In genomic region chr12:2561367-2561766, GRCh38 we compare ENCODE assay signal across 19 cellular contexts.
DNase-seq lines count a peak whose midpoint lies in the region; ATAC-seq and TF ChIP-seq lines count a peak whose summit lies in the region.
"Had no signal": no experiment of that assay in that cellular context is flagged by ENCODE, and none has a peak within 500 bp of the region (broad histone marks: within the 10 kb centered on the region; RNA-seq: fewer than 3 reads in every experiment).

No MANE protein-coding gene starts in this region.

- no peak overlapping the region for H3K4me3 ChIP-seq in heart right ventricle
- no peak overlapping the region for H3K4me3 ChIP-seq in PC-9
- H3K4me3 ChIP-seq: SK-N-MC had no signal

- H3F3A ChIP-seq in PC-9 (ENCODE audit: insufficient read depth, low read depth) = no peaks in the 10 kb centered on the region

- H3K36me3 ChIP-seq in heart right ventricle (peaks cover 0 to 47% (median 2%) of the 10 kb centered on the region in 9 donors), PC-9 (ENCODE audit: low read depth) (no peaks in the 10 kb centered on the region)

- H4K20me1 ChIP-seq in PC-9 (ENCODE audit: insufficient read depth) = peaks cover 6% of the 10 kb centered on the region; the same call in 1 of the 2 replicates

- H3K27me3 ChIP-seq in heart right ventricle = no peaks in the 10 kb centered on the region
- H3K27me3 ChIP-seq in PC-9 (ENCODE audit: insufficient read depth, low read depth) = peaks cover 98% of the 10 kb centered on the region

- no peak overlapping the region for H2AFZ ChIP-seq in PC-9

- intact Hi-C loops in heart right ventricle (cut with DNase I) (loop anchor here in 1 of 10 donors (5.0 kb wide), 2 partner anchors 69 to 104 kb away; no protein-coding TSS in a partner anchor), cardiac septum (cut with DNase I) (no loop called here), PC-9 (cut with micrococcal nuclease; ENCODE audit: unreplicated experiment) (no loop called here)

- CTCF ChIA-PET in PC-9 (lab: Charles Lee) = no interaction called here

- TF ChIP-seq CTCF in heart right ventricle (IDR thresholded peaks at IDR 0.05) (no peak), PC-9 (conservative IDR thresholded peaks at IDR 0.05) (no peak)

- no peaks in the 10 kb centered on the region for H3K9me2 ChIP-seq in PC-9 (ENCODE audit: insufficient read depth)

- peak overlapping the region in 6 of 10 donors; percentile 2 to 64 (median 40) for H3K27ac ChIP-seq in heart right ventricle
- H3K27ac ChIP-seq in PC-9 = no peak overlapping the region
- H3K27ac ChIP-seq: SK-N-MC had no signal

- peaks cover 2 to 36% (median 24%) of the 10 kb centered on the region in 9 donors for H3K4me1 ChIP-seq in heart right ventricle
- no peaks in the 10 kb centered on the region for H3K4me1 ChIP-seq in PC-9 (replicated peaks; ENCODE audit: insufficient read depth)
- H3K4me1 ChIP-seq: Caco-2 had no signal

- BruUV-seq in PC-9 (replicated peaks; lab: Mats Ljungman, UMichigan) = no TSS peak

- H3K9me3 ChIP-seq in heart right ventricle (no peaks in the 10 kb centered on the region), PC-9 (ENCODE audit: insufficient read depth, low read depth) (no peaks in the 10 kb centered on the region)
- H3K9me3 ChIP-seq: Caco-2 had no signal

- H3K79me2 ChIP-seq in PC-9 (ENCODE audit: low read depth) = no peaks in the 10 kb centered on the region

- peak in 7 of 8 donors; percentile 5 to 65 (median 20) for ATAC-seq in heart right ventricle
- ATAC-seq: PC-3 had no signal

- DNase-seq in heart right ventricle = no peak
- DNase-seq in cardiac septum (ENCODE audit: low spot score) = no peak
- peak; percentile 13 for DNase-seq in HT1080 (ENCODE audit: low read depth)
- peak; percentile 44 for DNase-seq in fibroblast of gingiva (ENCODE audit: low read depth)
- DNase-seq in stromal cell of bone marrow (ENCODE audit: low read depth) = peak; percentile 25
- no peak for DNase-seq in PC-9
- no peak for DNase-seq in NCI-H82 (lab: John Stamatoyannopoulos, UW)
- DNase-seq in NCI-H524 treated with DMSO at 0.1 percent for 48 hours (lab: John Stamatoyannopoulos, UW) = no peak
- DNase-seq: Caco-2; CD4-positive, CD25-positive, alpha-beta regulatory T cell; DMS153; H7; NCI-H1048; NCI-H1436 treated with DMSO at 0.1 percent for 48 hours; NCI-H2029 treated with DMSO at 0.1 percent for 48 hours; NCI-H2171 treated with DMSO at 0.1 percent for 48 hours; NCI-H774; PC-3 had no signal

- 70 to 72% methylated on average over 10 of the region's 10 CpGs for WGBS in heart right ventricle, 2 donors

- no peak overlapping the region for H3K4me2 ChIP-seq in PC-9

- POLR2A ChIA-PET in PC-9 (lab: Charles Lee; ENCODE audit: unreplicated experiment) = interaction anchor here (0.6 kb wide), 1 partner anchor 191 kb away, joined by 3 read pairs; no protein-coding TSS in a partner anchor

Comparison
In these comparisons a context has a peak if more than half of its experiments do, and no peak if none do; other contexts are left out.
1. DNase-seq: peak in HT1080 (single experiment), fibroblast of gingiva (single experiment) and stromal cell of bone marrow (single experiment); none in heart right ventricle (0 of 2), cardiac septum (single experiment), PC-9 (0 of 2), NCI-H82 (single experiment) and NCI-H524 treated with DMSO at 0.1 percent for 48 hours (single experiment).